In the genomic region with DNA sequence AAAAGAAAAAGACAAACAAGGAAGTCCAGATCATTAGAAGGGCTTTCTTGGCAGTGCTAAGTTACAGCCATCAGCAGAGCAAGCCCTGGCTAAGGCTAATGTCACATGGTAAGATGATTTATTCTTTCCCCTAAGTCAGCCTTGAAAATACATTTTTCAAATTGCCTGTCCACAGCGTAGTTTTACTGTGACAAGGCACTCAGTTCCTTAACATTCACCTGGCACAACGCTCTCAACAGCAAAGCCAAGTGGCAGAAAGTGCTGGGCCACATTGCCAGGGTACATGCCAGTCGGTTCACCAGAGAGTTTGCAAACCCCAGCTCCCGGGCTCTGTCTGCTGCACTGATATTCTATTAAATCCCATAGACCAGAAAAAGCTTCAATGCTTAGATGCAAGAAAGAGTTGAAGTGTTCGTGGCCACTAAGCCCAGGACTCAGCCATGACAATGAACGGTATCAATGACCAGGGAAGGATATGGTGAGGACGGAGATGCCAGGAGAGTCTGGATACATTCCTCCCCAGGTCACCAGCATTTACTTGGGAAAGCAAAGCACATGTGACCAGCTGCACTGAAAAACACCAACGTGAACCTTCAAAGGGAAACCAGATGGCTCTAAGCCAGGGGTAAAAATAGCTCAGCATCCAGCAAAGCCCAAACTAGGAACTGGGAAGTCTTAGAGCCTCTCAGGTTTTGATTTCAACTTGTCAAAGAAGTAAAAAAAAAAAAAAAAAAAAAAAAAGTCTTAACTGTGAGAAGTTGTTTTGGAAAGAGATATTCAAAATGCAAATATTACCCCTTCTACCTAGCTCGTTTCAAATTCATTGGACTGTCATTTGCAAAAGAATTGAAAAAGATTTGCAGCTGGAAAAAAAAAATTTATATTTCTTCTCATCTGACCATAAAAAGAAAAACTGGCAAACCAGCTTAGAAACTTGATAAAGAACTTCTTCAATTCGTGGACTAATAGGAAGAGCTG, we compare ENCODE assay signal across 8 cellular contexts. TPM values are rescaled to one million over a fixed set of nuclear protein-coding genes. Genes with fewer than 3 reads are reported as not detected.
DNase-seq lines count a peak whose midpoint lies in the region; ATAC-seq, FAIRE-seq and TF ChIP-seq lines count a peak whose summit lies in the region.

No MANE protein-coding gene starts in this region.

- H3K36me3 ChIP-seq in OCI-LY3 (replicated peaks; ENCODE audit: low read depth, low read length) (no peaks in the 10 kb centered on the region), HepG2 (replicated peaks in 1 of 2; ENCODE audit: control insufficient read depth in 1 of 2, insufficient read depth in 2 of 2, low read length in 2 of 2) (no peaks in the 10 kb centered on the region), stomach (no peaks in the 10 kb centered on the region)

- FAIRE-seq in HepG2 (lab: Jason Lieb, UNC) (no peak), GM12892 (lab: Jason Lieb, UNC) (no peak)

- TF ChIP-seq RAD21 in HepG2 (CRISPR knock-in tag; IDR thresholded peaks at IDR 0.05) = no peak

- no peaks in the 10 kb centered on the region for H3K79me2 ChIP-seq in OCI-LY3 (ENCODE audit: low read length)
- no peaks in the 10 kb centered on the region for H3K79me2 ChIP-seq in HepG2 (ENCODE audit: insufficient read depth, low read length)

- DNase-seq in cerebellar cortex (ENCODE audit: low spot score) = peak; percentile 79
- DNase-seq in HepG2 (ENCODE audit: low spot score) = peak; percentile 23
- DNase-seq in stomach = peak; percentile 70
- DNase-seq in GM03348 (ENCODE audit: low spot score) = no peak
- no peak for DNase-seq in activated gamma-delta T cell (lab: John Stamatoyannopoulos, UW)
- DNase-seq in GM12892 (ENCODE audit: insufficient read length) = no peak

- WGBS in HepG2 (ENCODE audit: low lambda C conversion rate) = 19% methylated on average over 10 of the region's 10 CpGs
- 9 to 31% (median 9%) methylated on average over 10 of the region's 10 CpGs for WGBS in stomach, 5 donors

- TF ChIP-seq POLR2A in HepG2 (IDR thresholded peaks at IDR 0.05; ENCODE audit: insufficient read depth in 1 of 2, low read depth in 2 of 2, low read length in 2 of 2) = no peak
- TF ChIP-seq POLR2A in stomach (IDR thresholded peaks at IDR 0.05) = no peak
- TF ChIP-seq POLR2A in GM12892 (IDR thresholded peaks at IDR 0.05; ENCODE audit: low read depth, low read length) = no peak

- peak; percentile 52 for ATAC-seq in HepG2
- no peak for ATAC-seq in GM21360 (IDR thresholded peaks at IDR 0.05; ENCODE audit: unreplicated experiment)

- CTCF ChIA-PET in HepG2 (lab: Yijun Ruan, JAX; ENCODE audit: low intra/inter-chr PET ratio, low total read pairs) = no interaction called here

- H3K9me3 ChIP-seq in OCI-LY3 (ENCODE audit: insufficient read depth, low read length) (no peaks in the 10 kb centered on the region), HepG2 (ENCODE audit: low read length) (no peaks in the 10 kb centered on the region), stomach (no peaks in the 10 kb centered on the region)

- no peaks in the 10 kb centered on the region for H4K20me1 ChIP-seq in OCI-LY3 (ENCODE audit: insufficient read depth, low read length)
- no peaks in the 10 kb centered on the region for H4K20me1 ChIP-seq in HepG2 (ENCODE audit: insufficient read depth, low read length)

- no peak overlapping the region for H3K27ac ChIP-seq in OCI-LY3 (ENCODE audit: low read length)
- H3K27ac ChIP-seq in HepG2 (ENCODE audit: extremely low read length, insufficient read depth, low read length) = no peak overlapping the region
- peak overlapping the region; percentile 63 to 82 (median 80) for H3K27ac ChIP-seq in stomach

- no TSS peak for BruUV-seq in HepG2 (replicated peaks; lab: Mats Ljungman, UMichigan)

- no peaks in the 10 kb centered on the region for H3K27me3 ChIP-seq in OCI-LY3 (ENCODE audit: low read depth, low read length)
- no peaks in the 10 kb centered on the region for H3K27me3 ChIP-seq in HepG2 (ENCODE audit: control insufficient read depth in 1 of 2, insufficient read depth in 2 of 2, low read length in 2 of 2)
- H3K27me3 ChIP-seq in stomach = no peaks in the 10 kb centered on the region

- H2AFZ ChIP-seq in OCI-LY3 (ENCODE audit: low read depth, low read length) = peak overlapping the region; percentile 69
- H2AFZ ChIP-seq in HepG2 (ENCODE audit: low read length) = peak overlapping the region; percentile 23

- TF ChIP-seq EP300 in HepG2 (IDR thresholded peaks at IDR 0.05; ENCODE audit: low read depth in 2 of 2, low read length in 2 of 2) (no peak), HepG2 (CRISPR knock-in tag; IDR thresholded peaks at IDR 0.05; ENCODE audit: borderline replicate concordance) (no peak), stomach (IDR thresholded peaks at IDR 0.05) (no peak)

- in situ Hi-C loops in HepG2 (cut with HindIII; ENCODE audit: extremely low pct_ligation_motif_present, low pct_unique_long_range_greater_than_20kb) = no loop called here

- H3K4me2 ChIP-seq in OCI-LY3 (ENCODE audit: low read length) = peak overlapping the region; percentile 40
- H3K4me2 ChIP-seq in HepG2 (ENCODE audit: low read depth, low read length) = peak overlapping the region; percentile 64

- intact Hi-C loops in HepG2 (cut with micrococcal nuclease; ENCODE audit: unreplicated experiment) = no loop called here
- intact Hi-C loops in stomach (cut with DNase I; ENCODE audit: low total_unique reads) = no loop called here

- no peak for TF ChIP-seq CTCF in OCI-LY3 (IDR thresholded peaks at IDR 0.05; ENCODE audit: low read depth, low read length)
- no peak for TF ChIP-seq CTCF in HepG2 (CRISPR knock-in tag; IDR thresholded peaks at IDR 0.05)
- TF ChIP-seq CTCF in stomach (IDR thresholded peaks at IDR 0.05) = no peak

- H3K4me1 ChIP-seq in OCI-LY3 (ENCODE audit: low read length) (peaks cover 30% of the 10 kb centered on the region), HepG2 (ENCODE audit: insufficient read depth, low read length) (peaks cover 15% of the 10 kb centered on the region), stomach (peaks cover 10 to 52% (median 33%) of the 10 kb centered on the region in 4 donors)

- no peak overlapping the region for H3K4me3 ChIP-seq in OCI-LY3 (ENCODE audit: low read length)
- no peak overlapping the region for H3K4me3 ChIP-seq in HepG2 (replicated peaks in 1 of 3; ENCODE audit: insufficient read depth in 1 of 3, low read depth in 2 of 3, low read length in 3 of 3)
- H3K4me3 ChIP-seq in stomach = peak overlapping the region in 3 of 4 donors; percentile 3 to 17 (median 15)

- peak overlapping the region; percentile 22; the same call in 1 of the 2 replicates for H3K9ac ChIP-seq in OCI-LY3 (ENCODE audit: low read length)
- H3K9ac ChIP-seq in HepG2 (ENCODE audit: insufficient read depth, low read depth, low read length) = no peak overlapping the region

- POLR2A ChIA-PET in HepG2 (lab: Yijun Ruan, JAX) = interaction anchor here (1.3 kb wide), 1 partner anchor 24 kb away, joined by 3 read pairs; a partner anchor contains a TSS

TF ChIP-seq in HepG2, 621 proteins besides CTCF, POLR2A, EP300 and RAD21 (continues in another document):
- TF ChIP-seq, protein P1, sequence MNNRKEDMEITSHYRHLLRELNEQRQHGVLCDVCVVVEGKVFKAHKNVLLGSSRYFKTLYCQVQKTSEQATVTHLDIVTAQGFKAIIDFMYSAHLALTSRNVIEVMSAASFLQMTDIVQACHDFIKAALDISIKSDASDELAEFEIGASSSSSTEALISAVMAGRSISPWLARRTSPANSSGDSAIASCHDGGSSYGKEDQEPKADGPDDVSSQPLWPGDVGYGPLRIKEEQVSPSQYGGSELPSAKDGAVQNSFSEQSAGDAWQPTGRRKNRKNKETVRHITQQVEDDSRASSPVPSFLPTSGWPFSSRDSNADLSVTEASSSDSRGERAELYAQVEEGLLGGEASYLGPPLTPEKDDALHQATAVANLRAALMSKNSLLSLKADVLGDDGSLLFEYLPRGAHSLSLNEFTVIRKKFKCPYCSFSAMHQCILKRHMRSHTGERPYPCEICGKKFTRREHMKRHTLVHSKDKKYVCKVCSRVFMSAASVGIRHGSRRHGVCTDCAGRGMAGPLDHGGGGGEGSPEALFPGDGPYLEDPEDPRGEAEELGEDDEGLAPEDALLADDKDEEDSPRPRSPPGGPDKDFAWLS (CRISPR knock-in tag; IDR thresholded peaks at IDR 0.05; ENCODE audit: borderline replicate concordance) = no peak
- peak; percentile 44 for TF ChIP-seq TEAD3 (CRISPR knock-in tag; optimal IDR thresholded peaks at IDR 0.05; ENCODE audit: borderline replicate concordance)
- TF ChIP-seq ARID2 (CRISPR knock-in tag; IDR thresholded peaks at IDR 0.05; ENCODE audit: borderline replicate concordance) = no peak
- no peak for TF ChIP-seq ZNF235 (CRISPR knock-in tag; IDR thresholded peaks at IDR 0.05; ENCODE audit: borderline replicate concordance)
- no peak for TF ChIP-seq RORA (CRISPR knock-in tag; IDR thresholded peaks at IDR 0.05)
- TF ChIP-seq GPN1 (CRISPR knock-in tag; IDR thresholded peaks at IDR 0.05; ENCODE audit: borderline replicate concordance) = no peak

RNA-seq across cellular contexts. Expression of a gene that starts 23.9 kb away (rescaled TPM):
- total RNA-seq in HepG2 (2016; rRNA removed; fragmentation: Illumina TruSeq; extraction: Trizol) = 16.4 and 23.8 TPM in 2 replicates
- total RNA-seq in HepG2 (2016; cell fraction: cytosol; rRNA removed; fragmentation: Illumina TruSeq; extraction: Trizol; ENCODE audit: low read depth) = 4.7 and 4.9 TPM in 2 replicates
- total RNA-seq in HepG2 (2016; cell fraction: insoluble cytoplasmic fraction; rRNA removed; fragmentation: Illumina TruSeq; extraction: Trizol) = 15.7 and 24.1 TPM in 2 replicates
- total RNA-seq in HepG2 (2016; cell fraction: membrane; rRNA removed; fragmentation: Illumina TruSeq; extraction: Trizol) = 13.2 and 13.5 TPM in 2 replicates
- 13.9 and 16.9 TPM in 2 replicates for total RNA-seq in HepG2 (2016; cell fraction: nucleus; rRNA removed; fragmentation: Illumina TruSeq; extraction: Trizol)
- 6.8 and 7.0 TPM in 2 replicates for polyA plus RNA-seq in HepG2 (2011; rRNA removed)
- polyA plus RNA-seq in HepG2 (2011; cell fraction: cytosol; rRNA removed) = 4.1 and 4.3 TPM in 2 replicates
- 3.2 and 3.9 TPM in 2 replicates for polyA plus RNA-seq in HepG2 (2011; cell fraction: nucleus; rRNA removed)
- 4.3 and 5.3 TPM in 2 replicates for polyA plus RNA-seq in HepG2 (2012)
- 1.6 and 1.8 TPM in 2 replicates for polyA plus RNA-seq in HepG2 (2016; cell fraction: cytosol; fragmentation: Illumina TruSeq; extraction: Trizol; ENCODE audit: low read depth)
- polyA plus RNA-seq in HepG2 (2016; cell fraction: insoluble cytoplasmic fraction; fragmentation: Illumina TruSeq; extraction: Trizol; ENCODE audit: low read depth) = 14.2 and 15.0 TPM in 2 replicates
- 4.8 and 5.4 TPM in 2 replicates for polyA plus RNA-seq in HepG2 (2016; cell fraction: membrane; fragmentation: Illumina TruSeq; extraction: Trizol; ENCODE audit: low read depth)
- polyA plus RNA-seq in HepG2 (2016; cell fraction: nucleus; fragmentation: Illumina TruSeq; extraction: Trizol; ENCODE audit: insufficient read depth, low read depth) = 8.0 and 8.2 TPM in 2 replicates
- polyA minus RNA-seq in HepG2 (2011; rRNA and poly(A)+ RNA removed; ENCODE audit: low replicate concordance) = 10.8 and 31.2 TPM in 2 replicates
- 12.3 and 12.6 TPM in 2 replicates for polyA minus RNA-seq in HepG2 (2011; cell fraction: cytosol; rRNA and poly(A)+ RNA removed)
- polyA minus RNA-seq in HepG2 (2011; cell fraction: nucleus; rRNA and poly(A)+ RNA removed) = 17.6 and 21.8 TPM in 2 replicates
- total RNA-seq in stomach = 10 to 100 TPM; 11.2 to 42.0 (median 27.2) TPM
- polyA plus RNA-seq in stomach = 1 to 10 TPM; 6.0 to 9.9 (median 6.7) TPM
- not detected for polyA plus RNA-seq in GM12892 (2012; ENCODE audit: missing spikeins)

Comparison
In these comparisons a context has a peak if more than half of its experiments do, and no peak if none do; other contexts are left out.
1. H3K27ac ChIP-seq: peak in stomach (5 of 5); none in OCI-LY3 (single experiment) and HepG2 (single experiment).
2. H3K4me3 ChIP-seq: peak in stomach (3 of 4); none in OCI-LY3 (single experiment) and HepG2 (0 of 3).
3. DNase-seq: peak in cerebellar cortex (single experiment), HepG2 (single experiment) and stomach (single experiment); none in GM03348 (single experiment), activated gamma-delta T cell (single experiment) and GM12892 (single experiment).